In genomic region chr5:181189363-181189961, GRCh38 we compare ENCODE assay signal across 6 cellular contexts. TPM values are rescaled to one million over a fixed set of nuclear protein-coding genes. Genes with fewer than 3 reads are reported as not detected.
DNase-seq lines count a peak whose midpoint lies in the region; ATAC-seq and TF ChIP-seq lines count a peak whose summit lies in the region.

No MANE protein-coding gene starts in this region.

- DNase-seq in ACHN (peak; percentile 37), T-helper 17 cell (peak in 2 of 3 donors; percentile 29 to 43), fibroblast of mammary gland (ENCODE audit: low read depth) (peak; percentile 36), SHP77 treated with DMSO at 0.1 percent for 48 hours (lab: John Stamatoyannopoulos, UW) (no peak), Ammon's horn (ENCODE audit: low spot score) (no peak)
- peak; percentile 60 for DNase-seq in stimulated activated CD4-positive, alpha-beta T cell treated with anti-CD3 and anti-CD28 coated beads, Interleukin-2, amount 100 ng/mL, for 4 hours (ENCODE audit: low read depth)

- H3K4me1 Mint-ChIP-seq in T-helper 17 cell = peaks cover 49% of the 10 kb centered on the region

- ATAC-seq in T-helper 17 cell = peak; percentile 52

- in situ Hi-C loops in ACHN (cut with HindIII; ENCODE audit: low pct_ligation_motif_present, low pct_unique_long_range_greater_than_20kb, low sequenced_read_pairs) = no loop called here

- peaks cover 2% of the 10 kb centered on the region for H3K36me3 Mint-ChIP-seq in T-helper 17 cell (ENCODE audit: low read depth)

- TF ChIP-seq CTCF in fibroblast of mammary gland (conservative IDR thresholded peaks at IDR 0.05; ENCODE audit: control insufficient read depth, insufficient read depth, low read depth, low read length) = no peak

- peak overlapping the region; percentile 96 for H3K27ac Mint-ChIP-seq in T-helper 17 cell

- peaks cover 4% of the 10 kb centered on the region for H3K27me3 Mint-ChIP-seq in T-helper 17 cell

- H3K9me3 ChIP-seq in T-helper 17 cell (ENCODE audit: control insufficient read depth, low read length, poor library complexity, severe bottlenecking) = no peaks in the 10 kb centered on the region

- peak overlapping the region; percentile 87 for H3K4me3 ChIP-seq in fibroblast of mammary gland (ENCODE audit: control insufficient read depth, low read depth, low read length)

- H3K4me3 Mint-ChIP-seq in T-helper 17 cell = peak overlapping the region; percentile 92

RNA-seq across cellular contexts. Expression of gene TRIM7, which starts 15.5 kb away (rescaled TPM):
- 1 to 10 TPM; 2.2 to 3.5 TPM for total RNA-seq in T-helper 17 cell

RNA-seq across cellular contexts. Expression of gene TRIM41, which starts 33.6 kb away (rescaled TPM):
- total RNA-seq in T-helper 17 cell = 10 to 100 TPM; 23.4 to 29.6 TPM

RNA-seq across cellular contexts. Expression of gene OR2V2, which starts 42.1 kb away (rescaled TPM):
- total RNA-seq in T-helper 17 cell = not detected

RNA-seq across cellular contexts. Expression of gene RACK1, which starts 54.2 kb away (rescaled TPM):
- total RNA-seq in T-helper 17 cell = 1,000 to 10,000 TPM; 2,138 to 2,163 TPM

RNA-seq across cellular contexts. Expression of gene OR2V1, which starts 58.5 kb away (rescaled TPM):
- total RNA-seq in T-helper 17 cell = not detected

Comparison
In these comparisons a context has a peak if more than half of its experiments do, and no peak if none do; other contexts are left out.
1. DNase-seq: peak in ACHN (single experiment), T-helper 17 cell (2 of 3), fibroblast of mammary gland (single experiment) and stimulated activated CD4-positive, alpha-beta T cell treated with anti-CD3 and anti-CD28 coated beads, Interleukin-2, amount 100 ng/mL, for 4 hours (single experiment); none in SHP77 treated with DMSO at 0.1 percent for 48 hours (single experiment) and Ammon's horn (single experiment).